ENCODE assay signal across 10 cellular contexts in genomic region chr17:5608696-5609095, GRCh38. TPM values are rescaled to one million over a fixed set of nuclear protein-coding genes. Genes with fewer than 3 reads are reported as not detected.
"Had no signal": no experiment of that assay in that cellular context is flagged by ENCODE, and none has a peak within 500 bp of the region (broad histone marks: within the 10 kb centered on the region; RNA-seq: fewer than 3 reads in every experiment).

No MANE protein-coding gene starts in this region.

- H3K4me3 ChIP-seq: GM23248, HAP-1, K562 had no signal

- H3K4me3 Mint-ChIP-seq: HFFc6 had no signal

- DNase-seq: GM23248, GOT3, H7, HFFc6, IMR-90 had no signal

- H3K27ac ChIP-seq: GM23248 had no signal

- H3K4me1 ChIP-seq: HAP-1 had no signal

- H3K36me3 ChIP-seq: HAP-1 had no signal

- H3K9me3 Mint-ChIP-seq: HFFc6 had no signal

- ATAC-seq: HCT116, K562 had no signal

- H3K9ac ChIP-seq: GM23248 had no signal

- H3K9me3 ChIP-seq: HAP-1 had no signal

- H3K27ac Mint-ChIP-seq: HFFc6 had no signal

- H2AFZ ChIP-seq: GM23248 had no signal

- FAIRE-seq: HTR-8/SVneo, K562 had no signal

RNA-seq across cellular contexts. Expression of gene NLRP1, which starts 24.4 kb away (rescaled TPM):
- total RNA-seq: HT-29 had no signal
